In genomic region chr4:174528226-174528625, GRCh38 we compare ENCODE assay signal across 18 cellular contexts.
"Had no signal": no experiment of that assay in that cellular context is flagged by ENCODE, and none has a peak within 500 bp of the region (broad histone marks: within the 10 kb centered on the region; RNA-seq: fewer than 3 reads in every experiment).

No MANE protein-coding gene starts in this region.

- H3K27ac ChIP-seq: body of pancreas, dorsolateral prefrontal cortex, right atrium auricular region, thyroid gland, uterus had no signal

- H3K4me3 Mint-ChIP-seq: activated CD8-positive, alpha-beta T cell treated with anti-CD3 and anti-CD28 coated beads for 36 hours; activated naive CD4-positive, alpha-beta T cell treated with anti-CD3 and anti-CD28 coated beads for 36 hours; activated T-cell treated with anti-CD3 and anti-CD28 coated beads, Interleukin-2, amount 50 U/mL, for 24 hours; nephron progenitor cell had no signal

- H3K9me3 Mint-ChIP-seq: activated CD8-positive, alpha-beta T cell treated with anti-CD3 and anti-CD28 coated beads for 36 hours; activated naive CD4-positive, alpha-beta T cell treated with anti-CD3 and anti-CD28 coated beads for 36 hours; activated T-cell treated with anti-CD3 and anti-CD28 coated beads, Interleukin-2, amount 50 U/mL, for 24 hours; activated T-helper 2 cell treated with anti-CD3 and anti-CD28 coated beads, Interferon-gamma antibody, Interleukin-2, Interleukin-4, amounts not matched to agents 10 μg/mL and 5 μg/mL and 100 μg/mL, durations not matched to agents 14 hours and 24 hours and 36 hours; nephron progenitor cell had no signal

- H3K4me1 ChIP-seq: body of pancreas, right atrium auricular region, thyroid gland, uterus had no signal

- DNase-seq: activated CD4-positive, alpha-beta T cell treated with anti-CD3 and anti-CD28 coated beads for 48 hours; activated CD4-positive, CD25-positive, alpha-beta regulatory T cell; activated CD8-positive, alpha-beta T cell treated with anti-CD3 and anti-CD28 coated beads for 36 hours; activated naive CD4-positive, alpha-beta T cell treated with anti-CD3 and anti-CD28 coated beads for 36 hours; activated T-cell treated with anti-CD3 and anti-CD28 coated beads, Interleukin-2, amount 50 U/mL, for 24 hours; body of pancreas; central memory CD4-positive, alpha-beta T cell; dorsolateral prefrontal cortex; left ventricle myocardium superior; nephron progenitor cell; occipital lobe; posterior cingulate gyrus; stimulated activated CD4-positive, alpha-beta T cell treated with anti-CD3 and anti-CD28 coated beads, Interleukin-2, amount 100 ng/mL, for 24 hours; stimulated activated naive CD4-positive, alpha-beta T cell treated with Interleukin-2 at 50 U/mL for 16 hours; thyroid gland; uterus had no signal

- H3K4me3 ChIP-seq: body of pancreas, dorsolateral prefrontal cortex, right atrium auricular region, thyroid gland, uterus had no signal

- H3K9me3 ChIP-seq: body of pancreas, right atrium auricular region, thyroid gland, uterus had no signal

- H3K27me3 ChIP-seq: body of pancreas, right atrium auricular region, thyroid gland, uterus had no signal

- H3K27ac Mint-ChIP-seq: activated CD8-positive, alpha-beta T cell treated with anti-CD3 and anti-CD28 coated beads for 36 hours; activated naive CD4-positive, alpha-beta T cell treated with anti-CD3 and anti-CD28 coated beads for 36 hours; activated T-cell treated with anti-CD3 and anti-CD28 coated beads, Interleukin-2, amount 50 U/mL, for 24 hours; activated T-helper 2 cell treated with anti-CD3 and anti-CD28 coated beads, Interferon-gamma antibody, Interleukin-2, Interleukin-4, amounts not matched to agents 10 μg/mL and 5 μg/mL and 100 μg/mL, durations not matched to agents 14 hours and 24 hours and 36 hours; nephron progenitor cell had no signal

- ATAC-seq: activated CD8-positive, alpha-beta T cell treated with anti-CD3 and anti-CD28 coated beads for 36 hours; body of pancreas; left ventricle myocardium superior had no signal

- H3K36me3 ChIP-seq: right atrium auricular region, thyroid gland, uterus had no signal
